ENCODE assay signal across 1 cellular context in genomic region chr11:74984070-74984469, GRCh38.
A peak's percentile ranks its signal among the peaks of the same experiment; 100 is the strongest.
TF ChIP-seq lines count a peak whose summit lies in the region.

No MANE protein-coding gene starts in this region.

TF ChIP-seq in HepG2, 621 proteins besides CTCF, POLR2A, EP300 and RAD21 (continued from another document):
- no peak for TF ChIP-seq LRRFIP1 (CRISPR knock-in tag; conservative IDR thresholded peaks at IDR 0.05)
- TF ChIP-seq AKNA (CRISPR knock-in tag; IDR thresholded peaks at IDR 0.05; ENCODE audit: borderline replicate concordance): no peak
- TF ChIP-seq HNF1A (IDR thresholded peaks at IDR 0.05; ENCODE audit: low read depth): no peak
- TF ChIP-seq HNF1A (CRISPR knock-in tag; IDR thresholded peaks at IDR 0.05; ENCODE audit: borderline replicate concordance): no peak
- TF ChIP-seq ZNF296 (CRISPR knock-in tag; conservative IDR thresholded peaks at IDR 0.05): no peak
- TF ChIP-seq E2F5 (CRISPR knock-in tag; conservative IDR thresholded peaks at IDR 0.05): no peak
- no peak for TF ChIP-seq ZNF777 (CRISPR knock-in tag; IDR thresholded peaks at IDR 0.05)
- no peak for TF ChIP-seq TCF7L2 (IDR thresholded peaks at IDR 0.05; ENCODE audit: low read depth, low read length)
- TF ChIP-seq ZNF367 (CRISPR knock-in tag; IDR thresholded peaks at IDR 0.05; ENCODE audit: borderline replicate concordance): no peak
- TF ChIP-seq MTF1 (CRISPR knock-in tag; IDR thresholded peaks at IDR 0.05): no peak
- TF ChIP-seq FOXA3 (CRISPR knock-in tag; IDR thresholded peaks at IDR 0.05): peak; percentile 64
- TF ChIP-seq FOXA1 (IDR thresholded peaks at IDR 0.05): no peak
- peak; percentile 32; the same call in 1 of the 2 replicates for TF ChIP-seq FOXA1 (CRISPR knock-in tag; IDR thresholded peaks at IDR 0.05)
